ENCODE assay signal across 21 cellular contexts in genomic region chr15:68283401-68283800, GRCh38.
"Had no signal": no experiment of that assay in that cellular context is flagged by ENCODE, and none has a peak within 500 bp of the region (broad histone marks: within the 10 kb centered on the region; RNA-seq: fewer than 3 reads in every experiment).

No MANE protein-coding gene starts in this region.

- DNase-seq: activated CD4-positive, alpha-beta memory T cell treated with anti-CD3 and anti-CD28 coated beads for 36 hours; activated CD4-positive, alpha-beta T cell treated with anti-CD3 and anti-CD28 coated beads, Interleukin-2, amount 10 ng/mL, durations not matched to agents 24 days and 14 days; activated CD4-positive, CD25-positive, alpha-beta regulatory T cell treated with anti-CD3 and anti-CD28 coated beads, Interleukin-2, amount 50 U/mL, for 72 hours; activated CD8-positive, alpha-beta memory T cell treated with anti-CD3 and anti-CD28 coated beads, Interleukin-2, amount 50 U/mL, for 4 hours; activated effector memory CD4-positive, alpha-beta T cell treated with anti-CD3 and anti-CD28 coated beads, Interleukin-2, amount 50 U/mL, for 16 hours; activated naive CD4-positive, alpha-beta T cell treated with anti-CD3 and anti-CD28 coated beads for 36 hours; activated naive CD8-positive, alpha-beta T cell treated with anti-CD3 and anti-CD28 coated beads, Interleukin-2, amount 10 ng/mL, durations not matched to agents 7 days and 5 days; activated T-cell treated with anti-CD3 and anti-CD28 coated beads, Interleukin-2, amount 50 U/mL, for 1 hour; brain microvascular endothelial cell; caudate nucleus; endodermal cell; glutamatergic neuron; left ventricle myocardium superior; small intestine; stimulated activated CD4-positive, alpha-beta T cell treated with anti-CD3 and anti-CD28 coated beads, Interleukin-15, amount 100 ng/mL, for 24 hours; stimulated activated CD4-positive, alpha-beta T cell treated with anti-CD3 and anti-CD28 coated beads, Interleukin-2, amount 100 ng/mL, for 24 hours; stimulated activated naive CD4-positive, alpha-beta T cell; uterus had no signal

- ATAC-seq: left ventricle myocardium superior, sciatic nerve had no signal

- H3K9me3 ChIP-seq: thoracic aorta, uterus had no signal

- H3K27me3 ChIP-seq: brain microvascular endothelial cell, uterus had no signal

- H3K27ac ChIP-seq: brain microvascular endothelial cell, VCaP had no signal

- H3K4me3 ChIP-seq: thoracic aorta, uterus had no signal

- H3K4me1 ChIP-seq: uterus had no signal

- H3K36me3 ChIP-seq: uterus had no signal
